9 cellular contexts compared by ENCODE assay signal in the genomic region with DNA sequence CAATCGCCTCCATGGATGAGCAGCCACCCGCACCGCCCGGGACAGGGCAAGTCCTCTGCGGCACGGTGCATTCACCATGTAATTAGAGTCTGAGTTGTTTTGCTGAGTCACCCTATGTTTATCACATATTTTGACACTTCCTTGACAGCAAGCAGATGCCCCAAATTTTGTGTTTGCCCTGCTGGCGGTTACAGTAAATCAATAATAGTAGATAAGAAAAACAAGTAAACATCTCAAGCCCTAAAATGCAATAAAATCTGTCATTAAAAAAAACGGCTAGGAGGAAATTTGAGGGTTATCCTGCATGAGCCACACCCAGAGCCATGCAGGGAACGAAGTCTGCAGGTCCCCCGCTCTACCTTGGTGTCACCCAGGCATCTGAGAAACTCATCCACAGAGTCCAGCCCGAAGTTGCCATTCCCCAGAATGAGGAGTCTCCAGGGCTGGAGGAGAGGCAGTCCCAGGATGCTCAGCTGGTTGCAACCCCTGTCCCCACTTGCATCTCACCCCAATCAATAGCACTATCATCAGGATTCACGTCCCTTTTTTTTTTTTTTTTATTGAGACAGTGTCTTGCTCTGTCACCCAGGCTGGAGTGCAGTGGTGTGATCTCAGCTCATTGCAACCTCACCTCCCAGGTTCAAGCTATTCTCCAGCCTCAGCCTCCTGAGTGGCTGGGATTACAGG. TPM values are rescaled to one million over a fixed set of nuclear protein-coding genes. Genes with fewer than 3 reads are reported as not detected.
DNase-seq lines count a peak whose midpoint lies in the region; ATAC-seq and TF ChIP-seq lines count a peak whose summit lies in the region.
"Had no signal": no experiment of that assay in that cellular context is flagged by ENCODE, and none has a peak within 500 bp of the region (broad histone marks: within the 10 kb centered on the region; RNA-seq: fewer than 3 reads in every experiment).

No MANE protein-coding gene starts in this region.

- no peaks in the 10 kb centered on the region for H3K9me3 Mint-ChIP-seq in stimulated activated naive B cell treated with anti-CD40 and anti-IgM and Interleukin-4, amounts not matched to agents 10 μg/mL and 1 μg/mL and 100 μg/mL, for 72 hours

- DNase-seq in BE2C (peak; percentile 81), H4 (ENCODE audit: low spot score) (peak; percentile 51), T-helper 22 cell (ENCODE audit: low read depth) (peak; percentile 27), islet precursor cell (peak; percentile 96), Kasumi-1 (lab: John Stamatoyannopoulos, UW) (no peak), GM20000 (ENCODE audit: low spot score) (no peak)
- no peak for DNase-seq in stimulated activated naive B cell treated with anti-CD40 and anti-IgM and Interleukin-4, amounts not matched to agents 10 μg/mL and 1 μg/mL and 100 μg/mL, for 72 hours
- DNase-seq: NCI-H1092 treated with DMSO at 0.1 percent for 48 hours had no signal

- H3K4me3 Mint-ChIP-seq in stimulated activated naive B cell treated with anti-CD40 and anti-IgM and Interleukin-4, amounts not matched to agents 10 μg/mL and 1 μg/mL and 100 μg/mL, for 72 hours: no peak overlapping the region

- peaks cover 15 to 24% of the 10 kb centered on the region in 2 donors for H3K27me3 Mint-ChIP-seq in stimulated activated naive B cell treated with anti-CD40 and anti-IgM and Interleukin-4, amounts not matched to agents 10 μg/mL and 1 μg/mL and 100 μg/mL, for 72 hours

- H3K27ac Mint-ChIP-seq in stimulated activated naive B cell treated with anti-CD40 and anti-IgM and Interleukin-4, amounts not matched to agents 10 μg/mL and 1 μg/mL and 100 μg/mL, for 72 hours: no peak overlapping the region

- no peak for ATAC-seq in GM21360 (IDR thresholded peaks at IDR 0.05; ENCODE audit: unreplicated experiment)
- ATAC-seq in stimulated activated naive B cell treated with anti-CD40 and anti-IgM and Interleukin-4, amounts not matched to agents 10 μg/mL and 1 μg/mL and 100 μg/mL, for 72 hours (replicated peaks): no peak

- peaks cover 5 to 14% of the 10 kb centered on the region in 2 donors for H3K4me1 Mint-ChIP-seq in stimulated activated naive B cell treated with anti-CD40 and anti-IgM and Interleukin-4, amounts not matched to agents 10 μg/mL and 1 μg/mL and 100 μg/mL, for 72 hours

- no peaks in the 10 kb centered on the region for H3K36me3 ChIP-seq in BE2C

- TF ChIP-seq CTCF in BE2C (IDR thresholded peaks at IDR 0.05; ENCODE audit: low read depth, low read length) (no peak), GM20000 (IDR thresholded peaks at IDR 0.05; ENCODE audit: extremely low read depth, missing control alignments) (no peak)

- H3K4me1 ChIP-seq in BE2C: peaks cover 3% of the 10 kb centered on the region; the same call in 1 of the 2 replicates

- no peaks in the 10 kb centered on the region for H3K27me3 ChIP-seq in BE2C

- H3K36me3 Mint-ChIP-seq in stimulated activated naive B cell treated with anti-CD40 and anti-IgM and Interleukin-4, amounts not matched to agents 10 μg/mL and 1 μg/mL and 100 μg/mL, for 72 hours: no peaks in the 10 kb centered on the region

- peak overlapping the region; percentile 30 for H3K4me3 ChIP-seq in BE2C (ENCODE audit: low read depth, low read length)

- no peaks in the 10 kb centered on the region for H3K9me3 ChIP-seq in BE2C

RNA-seq across cellular contexts. Expression of a gene that starts 16.5 kb away (rescaled TPM):
- polyA plus RNA-seq in BE2C (2012; ENCODE audit: insufficient read depth, insufficient read length, low read depth): 1.4 TPM
- total RNA-seq in H4 (2014; rRNA removed; shearing (Covaris generic)): not detected in 2 replicates

RNA-seq across cellular contexts. Expression of a gene that starts 50.7 kb away (rescaled TPM):
- polyA plus RNA-seq in BE2C (2012; ENCODE audit: insufficient read depth, insufficient read length, low read depth): 240 TPM
- 149 and 167 TPM in 2 replicates for total RNA-seq in H4 (2014; rRNA removed; shearing (Covaris generic))

Comparison
In these comparisons a context has a peak if more than half of its experiments do, and no peak if none do; other contexts are left out.
1. DNase-seq: peak in BE2C (single experiment), H4 (single experiment), T-helper 22 cell (single experiment) and islet precursor cell (single experiment); none in Kasumi-1 (0 of 2), GM20000 (single experiment) and stimulated activated naive B cell treated with anti-CD40 and anti-IgM and Interleukin-4, amounts not matched to agents 10 μg/mL and 1 μg/mL and 100 μg/mL, for 72 hours (single experiment).